ENCODE assay signal across 18 cellular contexts in the genomic region with DNA sequence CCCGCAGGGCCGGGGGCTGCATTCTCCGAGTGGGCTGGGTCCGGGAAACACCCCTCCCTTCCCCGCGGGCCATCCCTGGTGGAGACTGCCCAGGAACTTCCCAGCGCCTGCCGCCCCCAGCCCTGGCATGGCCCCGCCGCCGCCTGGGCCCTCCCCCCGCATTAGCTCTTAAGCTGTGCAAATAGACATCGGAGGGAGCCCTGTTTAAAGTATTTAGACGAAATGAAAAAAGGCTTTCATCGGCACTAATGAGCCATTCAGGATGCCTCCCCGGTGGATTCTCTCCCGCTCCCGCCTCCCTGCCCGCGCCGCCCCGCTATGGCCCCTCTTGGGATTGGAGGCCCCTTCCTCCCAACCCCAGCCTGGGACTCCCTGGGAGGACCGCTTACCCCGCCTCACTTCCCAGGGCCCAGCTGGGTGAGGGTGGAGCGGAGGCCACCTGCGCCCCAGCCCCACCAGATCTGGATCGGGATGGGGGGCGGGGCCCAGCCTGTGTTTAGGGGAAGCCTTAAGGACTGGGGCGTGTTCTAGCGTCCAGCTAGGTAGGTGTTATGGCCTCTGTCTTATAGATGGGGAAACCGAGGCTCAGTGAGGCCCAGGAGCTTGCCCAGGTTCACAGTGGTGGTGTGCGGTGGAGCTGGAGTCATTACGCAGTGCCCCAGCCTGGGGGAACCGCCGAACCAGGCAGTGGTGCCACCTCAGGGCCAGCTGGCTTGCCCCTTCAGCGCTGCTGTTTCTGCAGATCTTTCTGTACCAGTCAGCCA. TPM values are rescaled to one million over a fixed set of nuclear protein-coding genes. Genes with fewer than 3 reads are reported as not detected.
DNase-seq lines count a peak whose midpoint lies in the region; ATAC-seq and TF ChIP-seq lines count a peak whose summit lies in the region.
"Had no signal": no experiment of that assay in that cellular context is flagged by ENCODE, and none has a peak within 500 bp of the region (broad histone marks: within the 10 kb centered on the region; RNA-seq: fewer than 3 reads in every experiment).

No MANE protein-coding gene starts in this region.

- peaks cover 2% of the 10 kb centered on the region; the same call in 1 of the 2 replicates for H3K27me3 ChIP-seq in H7 (ENCODE audit: control insufficient read depth, insufficient read depth, low read length)
- H3K27me3 ChIP-seq in NT2/D1 (ENCODE audit: insufficient read depth, insufficient read length), result peaks cover 50% of the 10 kb centered on the region
- peaks cover 0 to 29% (median 8%) of the 10 kb centered on the region in 7 donors for H3K27me3 ChIP-seq in spleen (replicated peaks in 1 of 7)
- H3K27me3 ChIP-seq: BE2C had no signal

- no peaks in the 10 kb centered on the region for H3K36me3 ChIP-seq in H7 (replicated peaks; ENCODE audit: control insufficient read depth, insufficient read depth, low read length)
- H3K36me3 ChIP-seq in NT2/D1 (ENCODE audit: insufficient read depth, insufficient read length, low read length), result no peaks in the 10 kb centered on the region
- H3K36me3 ChIP-seq in spleen, result no peaks in the 10 kb centered on the region
- H3K36me3 ChIP-seq: BE2C, esophagus squamous epithelium, heart right ventricle, left ventricle myocardium inferior had no signal

- H3K4me3 ChIP-seq in H7 (ENCODE audit: insufficient read depth, low read depth, low read length) (peak overlapping the region; percentile 24; the same call in 1 of the 2 replicates), NT2/D1 (ENCODE audit: insufficient read length, low read depth) (peak overlapping the region; percentile 4), spleen (no peak overlapping the region)
- H3K4me3 ChIP-seq: esophagus squamous epithelium, heart right ventricle, left ventricle myocardium inferior, PC-9 had no signal

- intact Hi-C loops in spleen (cut with DNase I; ENCODE audit: low total_unique reads), result no loop called here

- 38 to 55% (median 52%) methylated on average over 19 to 36 of the region's 36 CpGs for WGBS in spleen, 5 donors

- H3K27ac ChIP-seq in spleen, result no peak overlapping the region
- H3K27ac ChIP-seq: esophagus squamous epithelium, heart right ventricle, left ventricle myocardium inferior, PC-9 had no signal

- no peak for ATAC-seq in HG03045 (IDR thresholded peaks at IDR 0.05; ENCODE audit: unreplicated experiment)
- ATAC-seq: heart right ventricle had no signal

- peak; percentile 96 for DNase-seq in H7
- peak; percentile 56 for DNase-seq in NCI-H2081 treated with DMSO at 0.1 percent for 48 hours (lab: John Stamatoyannopoulos, UW)
- DNase-seq in NT2/D1 (ENCODE audit: low read depth, low spot score), result peak; percentile 61
- peak; percentile 68 for DNase-seq in left kidney (ENCODE audit: low read depth, low spot score)
- DNase-seq in NCI-H524 (lab: John Stamatoyannopoulos, UW), result no peak
- no peak for DNase-seq in spleen
- no peak for DNase-seq in cortex of kidney (lab: John Stamatoyannopoulos, UW)
- DNase-seq: activated CD8-positive, alpha-beta memory T cell treated with anti-CD3 and anti-CD28 coated beads for 24 hours; activated effector memory CD4-positive, alpha-beta T cell treated with Interleukin-2 at 50 U/mL for 16 hours; anterior cingulate cortex; BE2C; esophagus squamous epithelium; heart right ventricle; left ventricle myocardium inferior; PC-9 had no signal

- no peak for TF ChIP-seq POLR2A in spleen (IDR thresholded peaks at IDR 0.05)

- H3K9me3 ChIP-seq in NT2/D1 (ENCODE audit: insufficient read depth, low read length), result no peaks in the 10 kb centered on the region
- H3K9me3 ChIP-seq in spleen, result no peaks in the 10 kb centered on the region
- H3K9me3 ChIP-seq: BE2C, esophagus squamous epithelium, heart right ventricle, left ventricle myocardium inferior had no signal

- no peak overlapping the region for H3K9ac ChIP-seq in NT2/D1 (ENCODE audit: insufficient read length, low read depth)

- H3K4me1 ChIP-seq in NT2/D1 (ENCODE audit: insufficient read depth, insufficient read length) (peaks cover 17% of the 10 kb centered on the region), spleen (peaks cover 14 to 34% (median 24%) of the 10 kb centered on the region in 6 donors)
- H3K4me1 ChIP-seq: BE2C had no signal

- TF ChIP-seq CTCF in spleen (IDR thresholded peaks at IDR 0.05 in 8 of 11, conservative IDR thresholded peaks at IDR 0.05 in 3 of 11), result no peak

RNA-seq across cellular contexts. Expression of gene SEZ6, which starts 19.7 kb away (rescaled TPM):
- total RNA-seq in H7 (2014; rRNA removed; shearing (Covaris generic)), result 0.37 and 0.83 TPM in 2 replicates
- total RNA-seq in spleen, result under 1 TPM in 1 of 7 donors, not detected in 6; 0.88 TPM
- polyA plus RNA-seq in spleen, result not detected
- total RNA-seq: Daoy, esophagus squamous epithelium, heart right ventricle, left ventricle myocardium inferior, PC-9, posterior vena cava had no signal
- polyA plus RNA-seq: heart right ventricle had no signal

RNA-seq across cellular contexts. Expression of gene PHF12, which starts 34.8 kb away (rescaled TPM):
- total RNA-seq in H7 (2014; rRNA removed; shearing (Covaris generic)), result 53.2 and 56.6 TPM in 2 replicates
- total RNA-seq in spleen, result 100 to 1,000 TPM in 2 of 7 donors, 10 to 100 TPM in 5; 65.9 to 118 (median 84.9) TPM
- polyA plus RNA-seq in spleen, result 10 to 100 TPM; 16.2 to 22.0 (median 20.0) TPM

RNA-seq across cellular contexts. Expression of gene PIPOX, which starts 56.8 kb away (rescaled TPM):
- total RNA-seq in H7 (2014; rRNA removed; shearing (Covaris generic)), result 17.4 and 26.4 TPM in 2 replicates
- 1 to 10 TPM; 3.0 to 8.3 (median 5.5) TPM for total RNA-seq in spleen
- under 1 TPM; 0.64 to 0.80 (median 0.74) TPM for polyA plus RNA-seq in spleen

Comparison
In these comparisons a context has a peak if more than half of its experiments do, and no peak if none do; other contexts are left out.
1. DNase-seq: peak in H7 (single experiment), NCI-H2081 treated with DMSO at 0.1 percent for 48 hours (single experiment), NT2/D1 (single experiment) and left kidney (single experiment); none in NCI-H524 (0 of 2), spleen (single experiment) and cortex of kidney (single experiment).
2. H3K4me3 ChIP-seq: peak in H7 (single experiment) and NT2/D1 (single experiment); none in spleen (0 of 8).